Comparison of ENCODE assay signal across 23 cellular contexts in genomic region chr4:52755409-52755808, GRCh38. TPM values are rescaled to one million over a fixed set of nuclear protein-coding genes. Genes with fewer than 3 reads are reported as not detected.
"Had no signal": no experiment of that assay in that cellular context is flagged by ENCODE, and none has a peak within 500 bp of the region (broad histone marks: within the 10 kb centered on the region; RNA-seq: fewer than 3 reads in every experiment).

No MANE protein-coding gene starts in this region.

- H3K27me3 ChIP-seq: brain microvascular endothelial cell had no signal

- H3K4me3 ChIP-seq: coronary artery, dorsolateral prefrontal cortex had no signal

- H3K36me3 ChIP-seq: brain microvascular endothelial cell had no signal

- H3K27ac ChIP-seq: brain microvascular endothelial cell, coronary artery, VCaP had no signal

- DNase-seq: activated CD4-positive, alpha-beta memory T cell treated with anti-CD3 and anti-CD28 coated beads, Interleukin-2, amount 10 ng/mL, durations not matched to agents 7 days and 5 days; activated CD4-positive, alpha-beta T cell treated with anti-CD3 and anti-CD28 coated beads for 1 hour; activated CD4-positive, alpha-beta T cell treated with anti-CD3 and anti-CD28 coated beads for 4 hours; activated CD4-positive, alpha-beta T cell treated with anti-CD3 and anti-CD28 coated beads, Interleukin-2, amount 10 ng/mL, durations not matched to agents 7 days and 5 days; activated CD4-positive, alpha-beta T cell treated with anti-CD3 and anti-CD28 coated beads, Interleukin-2, amount 50 U/mL, for 4 hours; activated CD8-positive, alpha-beta memory T cell treated with anti-CD3 and anti-CD28 coated beads, Interleukin-2, amount 50 U/mL, for 48 hours; activated gamma-delta T cell; activated naive CD4-positive, alpha-beta T cell; activated naive CD4-positive, alpha-beta T cell treated with anti-CD3 and anti-CD28 coated beads, Interleukin-2, amount 50 U/mL, for 16 hours; activated T-cell treated with anti-CD3 and anti-CD28 coated beads for 4 hours; activated T-cell treated with anti-CD3 and anti-CD28 coated beads, Interleukin-2, amount 50 U/mL, for 24 hours; activated T-cell treated with anti-CD3 and anti-CD28 coated beads, Interleukin-2, amount 50 U/mL, for 72 hours; amniotic stem cell; brain microvascular endothelial cell; dorsolateral prefrontal cortex; effector memory CD4-positive, alpha-beta T cell; endodermal cell; foreskin fibroblast; head of caudate nucleus; T-helper 2 cell had no signal

RNA-seq across cellular contexts. Expression of gene ERVMER34-1, which starts 4.2 kb away (rescaled TPM):
- total RNA-seq: activated CD4-positive, alpha-beta memory T cell treated with anti-CD3 and anti-CD28 coated beads, Interleukin-2, amount 10 ng/mL, durations not matched to agents 7 days and 5 days; activated CD4-positive, alpha-beta T cell treated with anti-CD3 and anti-CD28 coated beads, Interleukin-2, amount 10 ng/mL, durations not matched to agents 7 days and 5 days; T-helper 1 cell treated with Interleukin-12 subunit alpha and Interleukin-12 subunit beta and Interleukin-4 antibody, amounts not matched to agents 30 ng/mL and 1 ng/mL, for 36 hours had no signal
